8 cellular contexts compared by ENCODE assay signal in genomic region chr2:8408560-8409460, GRCh38.
DNase-seq lines count a peak whose midpoint lies in the region; ATAC-seq and TF ChIP-seq lines count a peak whose summit lies in the region.

No MANE protein-coding gene starts in this region.

- peak; percentile 92 for ATAC-seq in HG03439 (IDR thresholded peaks at IDR 0.05; ENCODE audit: unreplicated experiment)
- peak; percentile 96 for ATAC-seq in activated T-helper 17 cell treated with anti-CD3 and anti-CD28 coated beads, Interleukin-2, amount 50 U/mL, for 72 hours (replicated peaks)
- ATAC-seq in right cardiac atrium, result no peak

- H3K4me1 ChIP-seq in right cardiac atrium (ENCODE audit: control insufficient read depth, insufficient read depth, low read length), result peaks cover 8% of the 10 kb centered on the region

- intact Hi-C loops in Calu3 (cut with micrococcal nuclease; ENCODE audit: unreplicated experiment) (no loop called here), right cardiac atrium (cut with DNase I) (no loop called here)

- no peaks in the 10 kb centered on the region for H3K9me3 ChIP-seq in right cardiac atrium (ENCODE audit: control insufficient read depth, low read length)

- 88% methylated on average over 8 of the region's 8 CpGs for WGBS in right cardiac atrium

- H3K9me3 Mint-ChIP-seq in activated T-helper 17 cell treated with anti-CD3 and anti-CD28 coated beads, Interleukin-2, amount 50 U/mL, for 72 hours, result no peaks in the 10 kb centered on the region
- H3K9me3 Mint-ChIP-seq in Calu3 (ENCODE audit: low read depth, unreplicated experiment), result no peaks in the 10 kb centered on the region

- peaks cover 35% of the 10 kb centered on the region for H3K4me1 Mint-ChIP-seq in activated T-helper 17 cell treated with anti-CD3 and anti-CD28 coated beads, Interleukin-2, amount 50 U/mL, for 72 hours
- H3K4me1 Mint-ChIP-seq in Calu3 (ENCODE audit: low read depth, unreplicated experiment), result peaks cover 66% of the 10 kb centered on the region

- H3K36me3 Mint-ChIP-seq in activated T-helper 17 cell treated with anti-CD3 and anti-CD28 coated beads, Interleukin-2, amount 50 U/mL, for 72 hours (ENCODE audit: low read depth), result peaks cover 11% of the 10 kb centered on the region
- H3K36me3 Mint-ChIP-seq in Calu3 (ENCODE audit: insufficient read depth, unreplicated experiment), result peaks cover 7% of the 10 kb centered on the region

- CTCF ChIA-PET in Calu3 (lab: Charles Lee), result interaction anchor here (0.7 to 0.9 kb wide), 4 partner anchors 117 to 1124 kb away, joined by 3 to 4 read pairs (median 3); partner anchors contain the start of gene ID2

- H3K27me3 ChIP-seq in right cardiac atrium (ENCODE audit: control insufficient read depth, insufficient read depth), result no peaks in the 10 kb centered on the region

- H3K27ac ChIP-seq in right cardiac atrium (ENCODE audit: low read length), result no peak overlapping the region

- DNase-seq in activated T-cell treated with anti-CD3 and anti-CD28 coated beads for 48 hours (ENCODE audit: low read depth) (peak; percentile 70), activated T-cell treated with anti-CD3 and anti-CD28 coated beads for 4 hours (no peak), Calu3 (no peak), right cardiac atrium (no peak), NCI-H146 treated with DMSO at 0.1 percent for 48 hours (lab: John Stamatoyannopoulos, UW; ENCODE audit: unreplicated experiment) (no peak)
- peak; percentile 50 to 81 for DNase-seq in stimulated activated CD8-positive, alpha-beta memory T cell treated with anti-CD3 and anti-CD28 coated beads, Interleukin-7, amount 100 ng/mL, for 48 hours (ENCODE audit: extremely low read depth in 1 of 2, low read depth in 1 of 2)

- no peak for TF ChIP-seq CTCF in Calu3 (IDR thresholded peaks at IDR 0.05; ENCODE audit: unreplicated experiment)

- no peak overlapping the region for H3K4me3 ChIP-seq in right cardiac atrium (ENCODE audit: low read length)

- H3K27me3 Mint-ChIP-seq in activated T-helper 17 cell treated with anti-CD3 and anti-CD28 coated beads, Interleukin-2, amount 50 U/mL, for 72 hours, result no peaks in the 10 kb centered on the region
- H3K27me3 Mint-ChIP-seq in Calu3 (ENCODE audit: unreplicated experiment), result no peaks in the 10 kb centered on the region

- BruUV-seq in Calu3 (replicated peaks; lab: Mats Ljungman, UMichigan), result no TSS peak

- peak overlapping the region; percentile 91 for H3K27ac Mint-ChIP-seq in activated T-helper 17 cell treated with anti-CD3 and anti-CD28 coated beads, Interleukin-2, amount 50 U/mL, for 72 hours
- H3K27ac Mint-ChIP-seq in Calu3 (ENCODE audit: unreplicated experiment), result no peak overlapping the region

- H3K4me3 Mint-ChIP-seq in activated T-helper 17 cell treated with anti-CD3 and anti-CD28 coated beads, Interleukin-2, amount 50 U/mL, for 72 hours, result peak overlapping the region; percentile 41
- H3K4me3 Mint-ChIP-seq in Calu3 (ENCODE audit: low read depth, unreplicated experiment), result no peak overlapping the region

Comparison
In these comparisons a context has a peak if more than half of its experiments do, and no peak if none do; other contexts are left out.
1. DNase-seq: peak in activated T-cell treated with anti-CD3 and anti-CD28 coated beads for 48 hours (single experiment) and stimulated activated CD8-positive, alpha-beta memory T cell treated with anti-CD3 and anti-CD28 coated beads, Interleukin-7, amount 100 ng/mL, for 48 hours (2 of 2); none in activated T-cell treated with anti-CD3 and anti-CD28 coated beads for 4 hours (single experiment), Calu3 (single experiment), right cardiac atrium (0 of 3) and NCI-H146 treated with DMSO at 0.1 percent for 48 hours (single experiment).
2. ATAC-seq: peak in HG03439 (single experiment) and activated T-helper 17 cell treated with anti-CD3 and anti-CD28 coated beads, Interleukin-2, amount 50 U/mL, for 72 hours (single experiment); none in right cardiac atrium (0 of 2).